In the genomic region with DNA sequence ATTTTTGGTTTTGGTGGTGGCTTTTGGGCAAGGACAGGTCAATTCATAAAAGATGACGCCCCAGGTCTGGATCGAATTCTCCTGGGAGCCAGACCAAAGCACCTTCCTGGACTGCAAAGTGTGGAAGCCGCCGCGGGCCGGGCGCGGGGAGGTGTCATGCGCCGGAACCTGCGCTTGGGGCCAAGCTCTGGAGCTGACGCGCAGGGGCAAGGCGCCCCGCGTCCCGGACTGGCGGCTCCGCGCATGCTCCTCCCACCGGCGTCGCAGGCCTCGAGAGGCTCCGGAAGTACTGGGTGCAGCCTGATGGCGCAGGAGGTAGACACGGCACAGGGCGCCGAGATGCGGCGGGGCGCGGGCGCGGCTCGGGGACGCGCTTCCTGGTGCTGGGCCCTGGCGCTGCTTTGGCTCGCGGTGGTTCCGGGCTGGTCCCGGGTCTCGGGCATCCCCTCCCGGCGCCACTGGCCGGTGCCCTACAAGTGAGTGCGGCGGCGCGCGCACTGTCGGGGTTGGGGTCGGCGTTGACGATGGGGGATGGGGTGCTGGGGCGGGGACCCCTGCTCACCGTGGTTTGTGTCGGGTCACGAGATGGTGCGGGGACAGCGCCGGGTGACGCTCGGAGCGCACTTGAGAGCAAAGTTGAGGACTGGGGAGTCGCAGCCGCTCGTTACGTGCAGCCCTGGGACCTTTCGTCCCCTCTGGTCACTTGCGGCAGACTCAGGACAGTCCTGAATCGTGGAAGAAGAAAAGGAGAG, we compare ENCODE assay signal across 8 cellular contexts. TPM values are rescaled to one million over a fixed set of nuclear protein-coding genes. Genes with fewer than 3 reads are reported as not detected.
A peak's percentile ranks its signal among the peaks of the same experiment; 100 is the strongest.
DNase-seq lines count a peak whose midpoint lies in the region; ATAC-seq and TF ChIP-seq lines count a peak whose summit lies in the region.

A gene (plus strand): TSS at position 286 of the 752 bp plus-strand sequence. CDS start 18 bp downstream, at position 304.

- DNase-seq in CMK (ENCODE audit: low read depth) (peak; percentile 93), HL-60 (ENCODE audit: low read depth in 1 of 2, low spot score in 1 of 2) (peak; percentile 81 to 98), lung microvascular endothelial cell (ENCODE audit: low read depth in 2 of 2) (peak; percentile 91 to 93)
- DNase-seq in NK-92 treated with Interleukin-12 subunit alpha and Interleukin-12 subunit beta, amount 100 ng/mL, for 24 hours (lab: John Stamatoyannopoulos, UW), result peak; percentile 85
- DNase-seq in effector CD8-positive, alpha-beta T cell (lab: John Stamatoyannopoulos, UW), result peak; percentile 85
- peak; percentile 80 to 91 (median 89) for DNase-seq in stimulated activated CD4-positive, alpha-beta T cell treated with anti-CD3 and anti-CD28 coated beads, TNF-alpha, amount 100 ng/mL, for 4 hours (ENCODE audit: low read depth in 3 of 3)

- CTCF ChIA-PET in activated CD8-positive, alpha-beta memory T cell treated with anti-CD3 and anti-CD28 coated beads for 36 hours (lab: Charles Lee), result interaction anchor here (0.9 to 1.4 kb wide), 3 partner anchors 12 to 34 kb away, joined by 4 to 7 read pairs (median 5); no protein-coding TSS in a partner anchor

- POLR2A ChIA-PET in activated CD8-positive, alpha-beta memory T cell treated with anti-CD3 and anti-CD28 coated beads for 36 hours (lab: Charles Lee), result interaction anchor here (0.6 to 3.7 kb wide), 7 partner anchors 17 to 335 kb away, joined by 3 to 31 read pairs (median 3); a partner anchor contains a TSS

- H3K27me3 ChIP-seq in HL-60 (ENCODE audit: insufficient read depth, poor library complexity, severe bottlenecking), result no peaks in the 10 kb centered on the region

- H3K4me3 ChIP-seq in HL-60 (replicated peaks; ENCODE audit: insufficient read depth, low read length), result peak within 1 kb of the TSS; percentile 61

- TF ChIP-seq CTCF in HL-60 (IDR thresholded peaks at IDR 0.05; ENCODE audit: insufficient read depth, low read length), result no peak

- H3K27ac ChIP-seq in HL-60 (replicated peaks), result peak within 1 kb of the TSS; percentile 83

- ATAC-seq in GM19463 (IDR thresholded peaks at IDR 0.05; ENCODE audit: unreplicated experiment), result peak; percentile 92

RNA-seq across cellular contexts. Expression of the gene that starts here (rescaled TPM):
- total RNA-seq in activated CD8-positive, alpha-beta memory T cell treated with anti-CD3 and anti-CD28 coated beads for 36 hours, result 10 to 100 TPM; 13.7 to 17.4 TPM
- total RNA-seq in lung microvascular endothelial cell, result 24.8 and 29.9 TPM in 2 replicates

Comparison
In these comparisons a context has a peak if more than half of its experiments do, and no peak if none do; other contexts are left out.
1. Peak in every context shown above with its lines: DNase-seq, ATAC-seq, H3K4me3 ChIP-seq and H3K27ac ChIP-seq.